In genomic region chr2:5758346-5758745, GRCh38 we compare ENCODE assay signal across 34 cellular contexts.
"Had no signal": no experiment of that assay in that cellular context is flagged by ENCODE, and none has a peak within 500 bp of the region (broad histone marks: within the 10 kb centered on the region; RNA-seq: fewer than 3 reads in every experiment).

No MANE protein-coding gene starts in this region.

- H3K36me3 ChIP-seq: MG63 had no signal

- H3K9me3 ChIP-seq: MG63 had no signal

- H3K4me3 ChIP-seq: MG63 had no signal

- DNase-seq: Karpas-422, Kasumi-1, MG63, MV-4-11, NCI-H1048, NCI-H1092, NCI-H1092 treated with DMSO at 0.1 percent for 48 hours, NCI-H1105, NCI-H1105 treated with DMSO at 0.1 percent for 48 hours, NCI-H1417, NCI-H1417 treated with DMSO at 0.1 percent for 48 hours, NCI-H1436, NCI-H1436 treated with DMSO at 0.1 percent for 48 hours, NCI-H146, NCI-H1694, NCI-H1694 treated with DMSO at 0.1 percent for 48 hours, NCI-H187, NCI-H187 treated with DMSO at 0.1 percent for 48 hours, NCI-H1930, NCI-H2029, NCI-H2029 treated with DMSO at 0.1 percent for 48 hours, NCI-H2081, NCI-H2081 treated with DMSO at 0.1 percent for 48 hours, NCI-H2107, NCI-H2171, NCI-H2171 treated with DMSO at 0.1 percent for 48 hours, NCI-H2227 treated with DMSO at 0.1 percent for 48 hours, NCI-H226, NCI-H345, NCI-H446, NCI-H446 treated with DMSO at 0.1 percent for 48 hours, NCI-H510A, NCI-H510A treated with DMSO at 0.1 percent for 48 hours, NCI-H524 had no signal

- H3K27me3 ChIP-seq: MG63 had no signal
